29 cellular contexts compared by ENCODE assay signal in genomic region chr1:89050649-89051033, GRCh38. TPM values are rescaled to one million over a fixed set of nuclear protein-coding genes. Genes with fewer than 3 reads are reported as not detected.
DNase-seq lines count a peak whose midpoint lies in the region; ATAC-seq, FAIRE-seq and TF ChIP-seq lines count a peak whose summit lies in the region.
"Had no signal": no experiment of that assay in that cellular context is flagged by ENCODE, and none has a peak within 500 bp of the region (broad histone marks: within the 10 kb centered on the region; RNA-seq: fewer than 3 reads in every experiment).

No MANE protein-coding gene starts in this region.

- no peak for TF ChIP-seq POLR2A in K562 (conservative IDR thresholded peaks at IDR 0.05)
- no peak for TF ChIP-seq POLR2A in esophagus squamous epithelium (IDR thresholded peaks at IDR 0.05)
- TF ChIP-seq POLR2A in transverse colon (IDR thresholded peaks at IDR 0.05): no peak

- H3K9me3 Mint-ChIP-seq in activated CD4-positive, alpha-beta T cell treated with anti-CD3 and anti-CD28 coated beads, Interleukin-2, amount 10 ng/mL, durations not matched to agents 7 days and 5 days: no peaks in the 10 kb centered on the region
- H3K9me3 Mint-ChIP-seq: CD4-positive, alpha-beta memory T cell had no signal

- POLR2A ChIA-PET in K562 (lab: Yijun Ruan, JAX): interaction anchor here (0.6 to 1.2 kb wide), 4 partner anchors 13 to 943 kb away, joined by 3 to 4 read pairs (median 4); no protein-coding TSS in a partner anchor
- POLR2A ChIA-PET in activated CD4-positive, alpha-beta T cell treated with anti-CD3 and anti-CD28 coated beads, Interleukin-2, amount 10 ng/mL, durations not matched to agents 7 days and 5 days (lab: Charles Lee): no interaction called here

- H3K4me3 Mint-ChIP-seq in activated CD4-positive, alpha-beta T cell treated with anti-CD3 and anti-CD28 coated beads, Interleukin-2, amount 10 ng/mL, durations not matched to agents 7 days and 5 days: no peak overlapping the region
- H3K4me3 Mint-ChIP-seq: CD4-positive, alpha-beta memory T cell had no signal

- TF ChIP-seq CTCF in K562 (IDR thresholded peaks at IDR 0.05 in 2 of 3, conservative IDR thresholded peaks at IDR 0.05 in 1 of 3; ENCODE audit: insufficient read depth in 2 of 3, low read depth in 1 of 3, low read length in 3 of 3): no peak
- TF ChIP-seq CTCF in esophagus squamous epithelium (IDR thresholded peaks at IDR 0.05): no peak
- no peak for TF ChIP-seq CTCF in parathyroid adenoma (IDR thresholded peaks at IDR 0.05)
- TF ChIP-seq CTCF in transverse colon (IDR thresholded peaks at IDR 0.05): no peak

- no peaks in the 10 kb centered on the region for H3K79me2 ChIP-seq in K562 (ENCODE audit: control insufficient read depth, insufficient read depth, low read length)
- no peaks in the 10 kb centered on the region for H3K79me2 ChIP-seq in parathyroid adenoma

- H3K9me3 ChIP-seq in K562 (replicated peaks; ENCODE audit: control insufficient read depth, insufficient read depth, low read depth, low read length): no peaks in the 10 kb centered on the region
- no peaks in the 10 kb centered on the region for H3K9me3 ChIP-seq in esophagus squamous epithelium
- no peaks in the 10 kb centered on the region for H3K9me3 ChIP-seq in parathyroid adenoma (ENCODE audit: control insufficient read depth, low read length)
- H3K9me3 ChIP-seq in transverse colon: no peaks in the 10 kb centered on the region
- H3K9me3 ChIP-seq: A549, SJSA1 had no signal

- H3K9ac ChIP-seq in K562 (ENCODE audit: insufficient read depth in 1 of 2, low read depth in 2 of 2, low read length in 2 of 2): peak overlapping the region in 1 of 2 experiments; percentile 35; a peak in 1 of 4 replicates
- H3K9ac ChIP-seq in parathyroid adenoma: no peak overlapping the region
- H3K9ac ChIP-seq: KMS-11 had no signal

- no peak for TF ChIP-seq RAD21 in K562 (CRISPR knock-in tag; conservative IDR thresholded peaks at IDR 0.05 in 1 of 2, IDR thresholded peaks at IDR 0.05 in 1 of 2)

- peaks cover 5% of the 10 kb centered on the region for H3K4me1 Mint-ChIP-seq in activated CD4-positive, alpha-beta T cell treated with anti-CD3 and anti-CD28 coated beads, Interleukin-2, amount 10 ng/mL, durations not matched to agents 7 days and 5 days

- WGBS in K562 (ENCODE audit: insufficient coverage, low coverage, missing lambda C conversion rate): 18% methylated on average over 11 of the region's 11 CpGs
- 91 to 100% methylated on average over 5 to 9 of the region's 11 CpGs for WGBS in esophagus squamous epithelium, 2 donors
- 96 to 100% methylated on average over 1 to 11 of the region's 11 CpGs for WGBS in transverse colon (ENCODE audit: low coverage in 1 of 2), 2 donors

- no peaks in the 10 kb centered on the region for H3K9me1 ChIP-seq in K562 (ENCODE audit: control insufficient read depth, insufficient read depth, low read length)

- TF ChIP-seq EP300 in K562 (IDR thresholded peaks at IDR 0.05; ENCODE audit: low read length) (no peak), transverse colon (IDR thresholded peaks at IDR 0.05; ENCODE audit: low read depth) (no peak)

- no TSS peak for BruUV-seq in K562 (replicated peaks; lab: Mats Ljungman, UMichigan)

- intact Hi-C loops in K562 (cut with micrococcal nuclease): no loop called here
- intact Hi-C loops in esophagus squamous epithelium (cut with DNase I): no loop called here
- intact Hi-C loops in transverse colon (cut with DNase I; ENCODE audit: low total_unique reads): no loop called here

- H3K4me3 ChIP-seq in K562 (no peak overlapping the region), esophagus squamous epithelium (no peak overlapping the region), parathyroid adenoma (ENCODE audit: low read depth, low read length) (no peak overlapping the region), transverse colon (no peak overlapping the region)
- H3K4me3 ChIP-seq: A549, GM12878, PC-9, SJSA1 had no signal

- in situ Hi-C loops in K562 (cut with MboI) (no loop called here), transverse colon (cut with MboI; ENCODE audit: low pct_ligation_motif_present in 1 of 4, low pct_unique_long_range_greater_than_20kb in 1 of 4, low sequenced_read_pairs in 3 of 4) (no loop called here)

- CTCF ChIA-PET in K562 (lab: Yijun Ruan, JAX; ENCODE audit: low intra/inter-chr PET ratio): no interaction called here
- CTCF ChIA-PET in activated CD4-positive, alpha-beta T cell treated with anti-CD3 and anti-CD28 coated beads, Interleukin-2, amount 10 ng/mL, durations not matched to agents 7 days and 5 days (lab: Charles Lee): interaction anchor here (1.0 to 1.2 kb wide), 2 partner anchors 10 to 260 kb away, joined by 3 read pairs; no protein-coding TSS in a partner anchor

- FAIRE-seq in K562 (lab: Jason Lieb, UNC): no peak
- FAIRE-seq: A549, GM12878, H1 had no signal

- H3K27me3 Mint-ChIP-seq in activated CD4-positive, alpha-beta T cell treated with anti-CD3 and anti-CD28 coated beads, Interleukin-2, amount 10 ng/mL, durations not matched to agents 7 days and 5 days: no peaks in the 10 kb centered on the region
- H3K27me3 Mint-ChIP-seq: CD4-positive, alpha-beta memory T cell had no signal

- peaks cover 3 to 5% of the 10 kb centered on the region in 2 experiments; a peak in 3 of 5 replicates for H3K27me3 ChIP-seq in K562 (ENCODE audit: control insufficient read depth in 2 of 2, insufficient read depth in 2 of 2, low read length in 2 of 2)
- H3K27me3 ChIP-seq in esophagus squamous epithelium: no peaks in the 10 kb centered on the region
- no peaks in the 10 kb centered on the region for H3K27me3 ChIP-seq in parathyroid adenoma (ENCODE audit: control insufficient read depth, insufficient read depth, low read length)
- no peaks in the 10 kb centered on the region for H3K27me3 ChIP-seq in transverse colon
- H3K27me3 ChIP-seq: SJSA1 had no signal

- ATAC-seq in K562 (peak; percentile 66), GM19395 (IDR thresholded peaks at IDR 0.05; ENCODE audit: unreplicated experiment) (no peak), GM21423 (IDR thresholded peaks at IDR 0.05; ENCODE audit: unreplicated experiment) (no peak)
- ATAC-seq: A549 had no signal

- H3K4me1 ChIP-seq in K562 (replicated peaks in 1 of 2; ENCODE audit: control insufficient read depth in 2 of 2, insufficient read depth in 2 of 2, low read length in 2 of 2) (peaks cover 0 to 4% of the 10 kb centered on the region in 2 experiments; a peak in 1 of 5 replicates), esophagus squamous epithelium (peaks cover 0 to 28% (median 8%) of the 10 kb centered on the region in 3 donors), parathyroid adenoma (peaks cover 14% of the 10 kb centered on the region), transverse colon (peaks cover 0 to 17% (median 7%) of the 10 kb centered on the region in 4 donors)
- H3K4me1 ChIP-seq: A549, SJSA1 had no signal

- H2AFZ ChIP-seq in K562 (ENCODE audit: low read depth, low read length) (peak overlapping the region; percentile 74; the same call in 1 of the 2 replicates), parathyroid adenoma (peak overlapping the region; percentile 76)
- H2AFZ ChIP-seq: PC-9 had no signal

- peaks cover 71% of the 10 kb centered on the region for H3K36me3 Mint-ChIP-seq in activated CD4-positive, alpha-beta T cell treated with anti-CD3 and anti-CD28 coated beads, Interleukin-2, amount 10 ng/mL, durations not matched to agents 7 days and 5 days (ENCODE audit: low read depth)

- H3K27ac ChIP-seq in K562 (ENCODE audit: extremely low read depth, low read depth, low read length): no peak overlapping the region
- H3K27ac ChIP-seq in esophagus squamous epithelium: peak overlapping the region in 3 of 4 donors; percentile 14 to 43 (median 27)
- H3K27ac ChIP-seq in parathyroid adenoma: peak overlapping the region; percentile 99
- H3K27ac ChIP-seq in transverse colon: peak overlapping the region in 3 of 4 donors; percentile 25 to 48 (median 36)
- H3K27ac ChIP-seq: A549, KMS-11, PC-9, SJSA1 had no signal

- H3K4me2 ChIP-seq in K562 (ENCODE audit: insufficient read depth, low read length) (peak overlapping the region; percentile 63), parathyroid adenoma (ENCODE audit: low read length) (peak overlapping the region; percentile 20)
- H3K4me2 ChIP-seq: A549, KMS-11, PC-9 had no signal

- DNase-seq in K562 (ENCODE audit: extremely low read depth in 1 of 4, low spot score in 3 of 4): no peak
- no peak for DNase-seq in esophagus squamous epithelium (lab: John Stamatoyannopoulos, UW)
- no peak for DNase-seq in transverse colon
- DNase-seq in activated CD4-positive, alpha-beta T cell treated with anti-CD3 and anti-CD28 coated beads, Interleukin-2, amount 10 ng/mL, durations not matched to agents 7 days and 5 days: no peak
- no peak for DNase-seq in NCI-H2196 treated with DMSO at 0.1 percent for 48 hours (lab: John Stamatoyannopoulos, UW; ENCODE audit: unreplicated experiment)
- DNase-seq: C1 segment of cervical spinal cord; CD4-positive, alpha-beta memory T cell; DMS 273 treated with DMSO at 0.1 percent for 48 hours; EL; GDM1; HCEC 1CT; IMR-90; NCI-H1048; NCI-H1417; NCI-H1694; NCI-H2029 treated with DMSO at 0.1 percent for 48 hours; NCI-H2227 treated with DMSO at 0.1 percent for 48 hours; NCI-H526 treated with DMSO at 0.1 percent for 48 hours; PC-9; Right ventricle myocardium superior; RPMI8226 had no signal

- H3K36me3 ChIP-seq in K562 (ENCODE audit: control insufficient read depth, insufficient read depth, low read length) (no peaks in the 10 kb centered on the region), esophagus squamous epithelium (peaks cover 0 to 54% (median 17%) of the 10 kb centered on the region in 3 donors), parathyroid adenoma (ENCODE audit: control insufficient read depth, insufficient read depth, low read length) (no peaks in the 10 kb centered on the region), transverse colon (no peaks in the 10 kb centered on the region)

- no peak overlapping the region for H3K27ac Mint-ChIP-seq in activated CD4-positive, alpha-beta T cell treated with anti-CD3 and anti-CD28 coated beads, Interleukin-2, amount 10 ng/mL, durations not matched to agents 7 days and 5 days

- H4K20me1 ChIP-seq in K562 (replicated peaks; ENCODE audit: control insufficient read depth, insufficient read depth, low read length): no peaks in the 10 kb centered on the region

RNA-seq across cellular contexts. Expression of gene GBP1, which starts 14.4 kb away (rescaled TPM):
- not detected in 2 replicates for total RNA-seq in K562 (2011; cell fraction: chromatin; rRNA removed; ENCODE audit: low replicate concordance)
- not detected in 2 replicates for total RNA-seq in K562 (2011; cell fraction: nucleolus; rRNA removed)
- total RNA-seq in K562 (2011; cell fraction: nucleoplasm; rRNA removed): not detected in 2 replicates
- total RNA-seq in K562 (2014; rRNA removed) (not detected in 2 replicates), K562 (2014; rRNA removed; fragmentation: Illumina TruSeq; extraction: Trizol) (not detected in 2 replicates), K562 (2015; rRNA removed; fragmentation: Illumina TruSeq; extraction: Trizol) (not detected in 2 replicates), K562 (2021) (0.20 TPM in 1 of 2 replicates, not detected in the other), esophagus squamous epithelium (10 to 100 TPM in 3 of 4 donors, 1 to 10 TPM in 1; 6.3 to 22.1 (median 15.2) TPM), transverse colon (10 to 100 TPM in 3 of 4 donors, 1 to 10 TPM in 1; 3.0 to 50.2 (median 23.2) TPM)
- polyA plus RNA-seq in K562 (2011; rRNA removed) (not detected in 2 replicates), K562 (2014; fragmentation: Illumina TruSeq; extraction: Trizol) (not detected in 2 replicates), K562 (2014; fragmentation: Nextera tagmentation; extraction: Ambion mirVana) (not detected), K562 (2014; rRNA removed) (not detected in 2 replicates)
- not detected in 2 replicates for polyA plus RNA-seq in K562 (2011; cell fraction: cytosol; rRNA removed)
- not detected in 2 replicates for polyA plus RNA-seq in K562 (2011; cell fraction: nucleus; rRNA removed)
- polyA plus RNA-seq in K562 (2012): not detected in 2 replicates
- polyA minus RNA-seq in K562 (2011; rRNA and poly(A)+ RNA removed): not detected in 2 replicates
- not detected in 2 replicates for polyA minus RNA-seq in K562 (2011; cell fraction: cytosol; rRNA and poly(A)+ RNA removed)
- polyA minus RNA-seq in K562 (2011; cell fraction: nucleus; rRNA and poly(A)+ RNA removed): not detected in 2 replicates
- 100 to 1,000 TPM; 272 to 292 TPM for total RNA-seq in activated CD4-positive, alpha-beta T cell treated with anti-CD3 and anti-CD28 coated beads, Interleukin-2, amount 10 ng/mL, durations not matched to agents 7 days and 5 days
- total RNA-seq: H1 had no signal
- polyA plus RNA-seq: H1 had no signal

RNA-seq across cellular contexts. Expression of gene GBP3, which starts 28.0 kb away (rescaled TPM):
- not detected in 2 replicates for total RNA-seq in K562 (2011; cell fraction: chromatin; rRNA removed; ENCODE audit: low replicate concordance)
- total RNA-seq in K562 (2011; cell fraction: nucleolus; rRNA removed): not detected in 2 replicates
- total RNA-seq in K562 (2011; cell fraction: nucleoplasm; rRNA removed): not detected in 2 replicates
- not detected in 2 replicates for total RNA-seq in K562 (2014; rRNA removed)
- 0.11 TPM in 1 of 2 replicates, not detected in the other for total RNA-seq in K562 (2014; rRNA removed; fragmentation: Illumina TruSeq; extraction: Trizol)
- 0.14 TPM in 1 of 2 replicates, not detected in the other for total RNA-seq in K562 (2015; rRNA removed; fragmentation: Illumina TruSeq; extraction: Trizol)
- 0.22 TPM in 1 of 2 replicates, not detected in the other for total RNA-seq in K562 (2021)
- 0.05 and 0.11 TPM in 2 replicates for polyA plus RNA-seq in K562 (2011; rRNA removed)
- polyA plus RNA-seq in K562 (2011; cell fraction: cytosol; rRNA removed): 0.04 TPM in 1 of 2 replicates, not detected in the other
- 0.18 TPM in 1 of 2 replicates, not detected in the other for polyA plus RNA-seq in K562 (2011; cell fraction: nucleus; rRNA removed)
- 0.04 and 0.43 TPM in 2 replicates for polyA plus RNA-seq in K562 (2012)
- 0.07 TPM in 1 of 2 replicates, not detected in the other for polyA plus RNA-seq in K562 (2014; fragmentation: Illumina TruSeq; extraction: Trizol)
- under 1 TPM in 1 of 2 experiments, not detected in 1; 0.07 TPM for polyA plus RNA-seq in K562 (2014; fragmentation: Nextera tagmentation; extraction: Ambion mirVana)
- not detected in 2 replicates for polyA plus RNA-seq in K562 (2014; rRNA removed)
- polyA minus RNA-seq in K562 (2011; rRNA and poly(A)+ RNA removed): 0.51 TPM in 1 of 2 replicates, not detected in the other
- not detected in 2 replicates for polyA minus RNA-seq in K562 (2011; cell fraction: cytosol; rRNA and poly(A)+ RNA removed)
- polyA minus RNA-seq in K562 (2011; cell fraction: nucleus; rRNA and poly(A)+ RNA removed): not detected in 2 replicates
- total RNA-seq in esophagus squamous epithelium: 10 to 100 TPM in 3 of 4 donors, 1 to 10 TPM in 1; 9.6 to 16.7 (median 12.9) TPM
- total RNA-seq in transverse colon: 100 to 1,000 TPM in 1 of 4 donors, 10 to 100 TPM in 2, 1 to 10 TPM in 1; 5.4 to 102 (median 55.2) TPM
- 10 to 100 TPM; 39.2 to 39.7 TPM for total RNA-seq in activated CD4-positive, alpha-beta T cell treated with anti-CD3 and anti-CD28 coated beads, Interleukin-2, amount 10 ng/mL, durations not matched to agents 7 days and 5 days
- total RNA-seq: H1 had no signal
- polyA plus RNA-seq: H1 had no signal

RNA-seq across cellular contexts. Expression of gene KYAT3, which starts 58.2 kb away (rescaled TPM):
- 16.8 and 37.2 TPM in 2 replicates for total RNA-seq in K562 (2011; cell fraction: chromatin; rRNA removed; ENCODE audit: low replicate concordance)
- 5.0 and 7.2 TPM in 2 replicates for total RNA-seq in K562 (2011; cell fraction: nucleolus; rRNA removed)
- 13.6 and 14.5 TPM in 2 replicates for total RNA-seq in K562 (2011; cell fraction: nucleoplasm; rRNA removed)
- 19.2 and 19.8 TPM in 2 replicates for total RNA-seq in K562 (2014; rRNA removed)
- 44.6 and 48.5 TPM in 2 replicates for total RNA-seq in K562 (2014; rRNA removed; fragmentation: Illumina TruSeq; extraction: Trizol)
- 31.7 and 33.7 TPM in 2 replicates for total RNA-seq in K562 (2015; rRNA removed; fragmentation: Illumina TruSeq; extraction: Trizol)
- 30.5 and 32.8 TPM in 2 replicates for total RNA-seq in K562 (2021)
- polyA plus RNA-seq in K562 (2011; rRNA removed): 34.3 and 60.3 TPM in 2 replicates
- 13.0 and 21.2 TPM in 2 replicates for polyA plus RNA-seq in K562 (2011; cell fraction: cytosol; rRNA removed)
- polyA plus RNA-seq in K562 (2011; cell fraction: nucleus; rRNA removed): 14.7 and 17.9 TPM in 2 replicates
- polyA plus RNA-seq in K562 (2012): 25.7 and 30.4 TPM in 2 replicates
- polyA plus RNA-seq in K562 (2014; fragmentation: Illumina TruSeq; extraction: Trizol): 38.4 and 47.6 TPM in 2 replicates
- 10 to 100 TPM; 51.8 to 54.8 TPM for polyA plus RNA-seq in K562 (2014; fragmentation: Nextera tagmentation; extraction: Ambion mirVana)
- polyA plus RNA-seq in K562 (2014; rRNA removed): 36.3 and 37.4 TPM in 2 replicates
- 47.2 and 54.4 TPM in 2 replicates for polyA minus RNA-seq in K562 (2011; rRNA and poly(A)+ RNA removed)
- polyA minus RNA-seq in K562 (2011; cell fraction: cytosol; rRNA and poly(A)+ RNA removed): 12.9 and 21.0 TPM in 2 replicates
- polyA minus RNA-seq in K562 (2011; cell fraction: nucleus; rRNA and poly(A)+ RNA removed): 8.3 and 13.2 TPM in 2 replicates
- 10 to 100 TPM; 13.8 to 41.4 (median 33.0) TPM for total RNA-seq in esophagus squamous epithelium
- total RNA-seq in transverse colon: 10 to 100 TPM in 3 of 4 donors, 1 to 10 TPM in 1; 7.8 to 23.3 (median 20.5) TPM
- total RNA-seq in activated CD4-positive, alpha-beta T cell treated with anti-CD3 and anti-CD28 coated beads, Interleukin-2, amount 10 ng/mL, durations not matched to agents 7 days and 5 days: 10 to 100 TPM; 31.4 to 36.2 TPM

RNA-seq across cellular contexts. Expression of gene RBMXL1, which starts 58.2 kb away (rescaled TPM):
- total RNA-seq in K562 (2011; cell fraction: chromatin; rRNA removed; ENCODE audit: low replicate concordance): 12.3 and 38.0 TPM in 2 replicates
- 6.8 and 8.6 TPM in 2 replicates for total RNA-seq in K562 (2011; cell fraction: nucleolus; rRNA removed)
- total RNA-seq in K562 (2011; cell fraction: nucleoplasm; rRNA removed): 17.7 and 24.4 TPM in 2 replicates
- total RNA-seq in K562 (2014; rRNA removed) (11.4 and 12.9 TPM in 2 replicates), K562 (2014; rRNA removed; fragmentation: Illumina TruSeq; extraction: Trizol) (21.2 and 24.9 TPM in 2 replicates), K562 (2015; rRNA removed; fragmentation: Illumina TruSeq; extraction: Trizol) (19.2 and 19.4 TPM in 2 replicates), K562 (2021) (19.0 and 21.8 TPM in 2 replicates), esophagus squamous epithelium (10 to 100 TPM; 12.4 to 32.0 (median 16.8) TPM), transverse colon (10 to 100 TPM in 2 of 4 donors, 1 to 10 TPM in 2; 7.2 to 14.9 (median 10.0) TPM)
- polyA plus RNA-seq in K562 (2011; rRNA removed) (8.4 and 12.7 TPM in 2 replicates), K562 (2014; fragmentation: Illumina TruSeq; extraction: Trizol) (16.4 and 21.7 TPM in 2 replicates), K562 (2014; fragmentation: Nextera tagmentation; extraction: Ambion mirVana) (10 to 100 TPM; 12.3 to 13.0 TPM), K562 (2014; rRNA removed) (9.5 and 10.2 TPM in 2 replicates)
- polyA plus RNA-seq in K562 (2011; cell fraction: cytosol; rRNA removed): 4.5 and 6.4 TPM in 2 replicates
- polyA plus RNA-seq in K562 (2011; cell fraction: nucleus; rRNA removed): 7.3 and 7.4 TPM in 2 replicates
- polyA plus RNA-seq in K562 (2012): 10.5 and 10.7 TPM in 2 replicates
- 23.2 and 24.0 TPM in 2 replicates for polyA minus RNA-seq in K562 (2011; rRNA and poly(A)+ RNA removed)
- polyA minus RNA-seq in K562 (2011; cell fraction: cytosol; rRNA and poly(A)+ RNA removed): 7.2 and 7.9 TPM in 2 replicates
- polyA minus RNA-seq in K562 (2011; cell fraction: nucleus; rRNA and poly(A)+ RNA removed): 10.4 and 13.1 TPM in 2 replicates
- total RNA-seq in activated CD4-positive, alpha-beta T cell treated with anti-CD3 and anti-CD28 coated beads, Interleukin-2, amount 10 ng/mL, durations not matched to agents 7 days and 5 days: 10 to 100 TPM; 20.0 to 22.5 TPM

Comparison
In these comparisons a context has a peak if more than half of its experiments do, and no peak if none do; other contexts are left out.
1. RNA of gene GBP1, which starts 14.4 kb away (total RNA-seq): 272 to 292 TPM in activated CD4-positive, alpha-beta T cell treated with anti-CD3 and anti-CD28 coated beads, Interleukin-2, amount 10 ng/mL, durations not matched to agents 7 days and 5 days; 3.0 to 50.2 TPM in transverse colon, 6.3 to 22.1 TPM in esophagus squamous epithelium and 0.20 TPM in K562; every median in the first group is over 4 times any median in the second.
2. RNA of gene GBP3, which starts 28.0 kb away (total RNA-seq): 5.4 to 102 TPM in transverse colon, 39.2 to 39.7 TPM in activated CD4-positive, alpha-beta T cell treated with anti-CD3 and anti-CD28 coated beads, Interleukin-2, amount 10 ng/mL, durations not matched to agents 7 days and 5 days and 9.6 to 16.7 TPM in esophagus squamous epithelium; 0.11 to 0.22 TPM in K562; every median in the first group is over 4 times any median in the second.